In the genomic region with DNA sequence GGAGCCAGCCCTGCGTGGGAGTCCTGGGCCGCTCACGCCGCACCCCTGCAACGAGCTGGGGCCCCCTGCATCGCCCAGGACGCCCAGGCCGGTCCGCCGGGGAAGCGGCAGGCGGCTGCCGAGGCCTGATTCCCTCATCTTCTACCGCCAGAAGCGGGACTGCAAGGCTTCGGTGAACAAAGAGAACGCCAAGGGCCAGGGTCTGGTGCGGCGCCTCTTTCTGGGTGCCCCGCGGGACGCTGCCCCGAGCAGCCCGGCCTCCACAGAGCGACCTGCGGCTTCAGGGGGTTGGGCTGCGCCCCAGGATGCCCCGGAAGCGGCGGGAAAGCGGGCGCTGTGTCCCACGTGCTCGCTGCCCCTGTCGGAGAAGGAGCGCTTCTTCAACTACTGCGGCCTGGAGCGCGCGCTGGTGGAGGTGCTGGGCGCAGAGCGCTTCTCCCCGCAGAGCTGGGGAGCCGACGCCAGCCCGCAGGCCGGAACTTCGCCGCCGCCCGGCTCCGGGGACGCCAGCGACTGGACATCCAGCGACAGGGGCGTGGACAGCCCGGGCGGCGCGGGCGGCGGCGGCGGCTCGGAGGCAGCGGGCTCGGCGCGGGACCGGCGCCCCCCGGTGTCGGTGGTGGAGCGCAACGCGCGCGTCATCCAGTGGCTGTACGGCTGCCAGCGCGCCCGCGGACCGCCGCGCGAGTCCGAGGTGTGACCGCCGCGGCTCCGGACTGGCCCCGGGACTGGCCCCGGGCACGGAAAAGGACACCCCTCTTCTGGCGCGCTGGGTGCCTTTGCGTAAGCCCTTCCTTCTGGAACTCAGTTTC, we compare ENCODE assay signal across 1 cellular context.
TF ChIP-seq lines count a peak whose summit lies in the region.

No MANE protein-coding gene starts in this region.

TF ChIP-seq in HepG2, 621 proteins besides CTCF, POLR2A, EP300 and RAD21 (continued from another document and continues in another):
- TF ChIP-seq BATF2 (CRISPR knock-in tag; IDR thresholded peaks at IDR 0.05) (no peak), ZNF282 (IDR thresholded peaks at IDR 0.05; ENCODE audit: partially characterized antibody) (no peak), SAP130 (CRISPR knock-in tag; IDR thresholded peaks at IDR 0.05; ENCODE audit: low read depth) (0 out of 2 replicates have a peak, but pooled peaks have one; percentile 16), POLR2G (IDR thresholded peaks at IDR 0.05; ENCODE audit: low read depth, low read length) (peak; percentile 35; the same call in 1 of the 2 replicates), ZNF800 (CRISPR knock-in tag; IDR thresholded peaks at IDR 0.05) (peak; percentile 88), RNF2 (conservative IDR thresholded peaks at IDR 0.05; ENCODE audit: low read depth) (peak; percentile 72; the same call in 1 of the 2 replicates), ZNF275 (CRISPR knock-in tag; IDR thresholded peaks at IDR 0.05; ENCODE audit: borderline replicate concordance) (no peak), SATB2 (CRISPR knock-in tag; IDR thresholded peaks at IDR 0.05) (no peak), RARG (CRISPR knock-in tag; IDR thresholded peaks at IDR 0.05; ENCODE audit: low read depth) (no peak), SRSF4 (IDR thresholded peaks at IDR 0.05; ENCODE audit: low read depth, low read length, poor library complexity, severe bottlenecking) (no peak), GLI4 (CRISPR knock-in tag; IDR thresholded peaks at IDR 0.05; ENCODE audit: borderline replicate concordance) (no peak), GABPB1 (CRISPR knock-in tag; IDR thresholded peaks at IDR 0.05) (peak; percentile 81), SRY (CRISPR knock-in tag; IDR thresholded peaks at IDR 0.05) (no peak), NFE2 (CRISPR knock-in tag; IDR thresholded peaks at IDR 0.05) (no peak), PREB (CRISPR knock-in tag; IDR thresholded peaks at IDR 0.05) (no peak), ATF7-NPFF (CRISPR knock-in tag; IDR thresholded peaks at IDR 0.05; ENCODE audit: low read depth) (peak; percentile 62; the same call in 1 of the 2 replicates), AHR (CRISPR knock-in tag; IDR thresholded peaks at IDR 0.05) (no peak), ZSCAN9 (CRISPR knock-in tag; IDR thresholded peaks at IDR 0.05; ENCODE audit: borderline replicate concordance) (no peak), ZNF468 (CRISPR knock-in tag; IDR thresholded peaks at IDR 0.05) (no peak), ELF1 (CRISPR knock-in tag; IDR thresholded peaks at IDR 0.05) (no peak), PHF8 (CRISPR knock-in tag; IDR thresholded peaks at IDR 0.05) (no peak; the same call in none of the 2 replicates), ZNF574 (CRISPR knock-in tag; IDR thresholded peaks at IDR 0.05) (peak; percentile 22; the same call in 1 of the 2 replicates), HNF4A (CRISPR knock-in tag; IDR thresholded peaks at IDR 0.05) (no peak), ZNF781 (CRISPR knock-in tag; IDR thresholded peaks at IDR 0.05; ENCODE audit: borderline replicate concordance, not compliant biosample characterization) (no peak), KAT7 (CRISPR knock-in tag; IDR thresholded peaks at IDR 0.05; ENCODE audit: borderline replicate concordance) (no peak; the same call in 1 of the 2 replicates), ZFP90 (CRISPR knock-in tag; IDR thresholded peaks at IDR 0.05; ENCODE audit: borderline replicate concordance) (no peak), ZNF33A (CRISPR knock-in tag; IDR thresholded peaks at IDR 0.05; ENCODE audit: borderline replicate concordance) (no peak), AKAP8 (CRISPR knock-in tag; IDR thresholded peaks at IDR 0.05) (no peak), CEBPB (IDR thresholded peaks at IDR 0.05; ENCODE audit: borderline replicate concordance, low read depth, low read length) (no peak), ZNF891 (CRISPR knock-in tag; IDR thresholded peaks at IDR 0.05) (peak; percentile 75; the same call in 1 of the 2 replicates), ZNF629 (CRISPR knock-in tag; conservative IDR thresholded peaks at IDR 0.05) (no peak), TEAD3 (CRISPR knock-in tag; optimal IDR thresholded peaks at IDR 0.05; ENCODE audit: borderline replicate concordance) (no peak), TEF (CRISPR knock-in tag; IDR thresholded peaks at IDR 0.05) (no peak), MEIS2 (CRISPR knock-in tag; IDR thresholded peaks at IDR 0.05) (no peak), CBX5 (CRISPR knock-in tag; IDR thresholded peaks at IDR 0.05; ENCODE audit: borderline replicate concordance) (no peak)
- TF ChIP-seq, protein P1, sequence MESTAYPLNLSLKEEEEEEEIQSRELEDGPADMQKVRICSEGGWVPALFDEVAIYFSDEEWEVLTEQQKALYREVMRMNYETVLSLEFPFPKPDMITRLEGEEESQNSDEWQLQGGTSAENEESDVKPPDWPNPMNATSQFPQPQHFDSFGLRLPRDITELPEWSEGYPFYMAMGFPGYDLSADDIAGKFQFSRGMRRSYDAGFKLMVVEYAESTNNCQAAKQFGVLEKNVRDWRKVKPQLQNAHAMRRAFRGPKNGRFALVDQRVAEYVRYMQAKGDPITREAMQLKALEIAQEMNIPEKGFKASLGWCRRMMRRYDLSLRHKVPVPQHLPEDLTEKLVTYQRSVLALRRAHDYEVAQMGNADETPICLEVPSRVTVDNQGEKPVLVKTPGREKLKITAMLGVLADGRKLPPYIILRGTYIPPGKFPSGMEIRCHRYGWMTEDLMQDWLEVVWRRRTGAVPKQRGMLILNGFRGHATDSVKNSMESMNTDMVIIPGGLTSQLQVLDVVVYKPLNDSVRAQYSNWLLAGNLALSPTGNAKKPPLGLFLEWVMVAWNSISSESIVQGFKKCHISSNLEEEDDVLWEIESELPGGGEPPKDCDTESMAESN (CRISPR knock-in tag; conservative IDR thresholded peaks at IDR 0.05) = peak; percentile 75; the same call in 1 of the 2 replicates
- TF ChIP-seq, protein P2, sequence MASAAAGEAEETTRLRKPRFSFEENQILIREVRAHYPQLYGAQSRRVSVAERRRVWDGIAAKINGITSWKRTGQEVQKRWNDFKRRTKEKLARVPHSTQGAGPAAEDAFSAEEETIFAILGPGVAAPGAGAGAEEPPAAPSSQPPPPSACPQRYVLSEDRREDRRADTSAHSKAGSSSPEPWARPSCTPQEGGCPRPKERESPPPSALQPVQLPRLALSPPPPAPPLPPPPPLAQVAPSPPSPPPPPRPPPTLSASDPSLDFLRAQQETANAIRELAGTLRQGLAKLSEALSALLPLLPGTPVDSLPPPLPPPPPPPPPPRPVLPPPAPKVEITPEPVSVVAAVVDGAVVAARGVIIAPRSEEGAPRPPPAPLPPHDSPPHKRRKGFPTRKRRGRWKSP (CRISPR knock-in tag; IDR thresholded peaks at IDR 0.05) = 0 out of 2 replicates have a peak, but pooled peaks have one; percentile 57
- TF ChIP-seq, protein P3, sequence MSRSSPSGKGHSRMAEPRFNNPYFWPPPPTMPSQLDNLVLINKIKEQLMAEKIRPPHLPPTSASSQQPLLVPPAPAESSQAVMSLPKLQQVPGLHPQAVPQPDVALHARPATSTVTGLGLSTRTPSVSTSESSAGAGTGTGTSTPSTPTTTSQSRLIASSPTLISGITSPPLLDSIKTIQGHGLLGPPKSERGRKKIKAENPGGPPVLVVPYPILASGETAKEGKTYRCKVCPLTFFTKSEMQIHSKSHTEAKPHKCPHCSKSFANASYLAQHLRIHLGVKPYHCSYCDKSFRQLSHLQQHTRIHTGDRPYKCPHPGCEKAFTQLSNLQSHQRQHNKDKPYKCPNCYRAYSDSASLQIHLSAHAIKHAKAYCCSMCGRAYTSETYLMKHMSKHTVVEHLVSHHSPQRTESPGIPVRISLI (CRISPR knock-in tag; IDR thresholded peaks at IDR 0.05; ENCODE audit: borderline replicate concordance) = no peak
- TF ChIP-seq, protein P4, sequence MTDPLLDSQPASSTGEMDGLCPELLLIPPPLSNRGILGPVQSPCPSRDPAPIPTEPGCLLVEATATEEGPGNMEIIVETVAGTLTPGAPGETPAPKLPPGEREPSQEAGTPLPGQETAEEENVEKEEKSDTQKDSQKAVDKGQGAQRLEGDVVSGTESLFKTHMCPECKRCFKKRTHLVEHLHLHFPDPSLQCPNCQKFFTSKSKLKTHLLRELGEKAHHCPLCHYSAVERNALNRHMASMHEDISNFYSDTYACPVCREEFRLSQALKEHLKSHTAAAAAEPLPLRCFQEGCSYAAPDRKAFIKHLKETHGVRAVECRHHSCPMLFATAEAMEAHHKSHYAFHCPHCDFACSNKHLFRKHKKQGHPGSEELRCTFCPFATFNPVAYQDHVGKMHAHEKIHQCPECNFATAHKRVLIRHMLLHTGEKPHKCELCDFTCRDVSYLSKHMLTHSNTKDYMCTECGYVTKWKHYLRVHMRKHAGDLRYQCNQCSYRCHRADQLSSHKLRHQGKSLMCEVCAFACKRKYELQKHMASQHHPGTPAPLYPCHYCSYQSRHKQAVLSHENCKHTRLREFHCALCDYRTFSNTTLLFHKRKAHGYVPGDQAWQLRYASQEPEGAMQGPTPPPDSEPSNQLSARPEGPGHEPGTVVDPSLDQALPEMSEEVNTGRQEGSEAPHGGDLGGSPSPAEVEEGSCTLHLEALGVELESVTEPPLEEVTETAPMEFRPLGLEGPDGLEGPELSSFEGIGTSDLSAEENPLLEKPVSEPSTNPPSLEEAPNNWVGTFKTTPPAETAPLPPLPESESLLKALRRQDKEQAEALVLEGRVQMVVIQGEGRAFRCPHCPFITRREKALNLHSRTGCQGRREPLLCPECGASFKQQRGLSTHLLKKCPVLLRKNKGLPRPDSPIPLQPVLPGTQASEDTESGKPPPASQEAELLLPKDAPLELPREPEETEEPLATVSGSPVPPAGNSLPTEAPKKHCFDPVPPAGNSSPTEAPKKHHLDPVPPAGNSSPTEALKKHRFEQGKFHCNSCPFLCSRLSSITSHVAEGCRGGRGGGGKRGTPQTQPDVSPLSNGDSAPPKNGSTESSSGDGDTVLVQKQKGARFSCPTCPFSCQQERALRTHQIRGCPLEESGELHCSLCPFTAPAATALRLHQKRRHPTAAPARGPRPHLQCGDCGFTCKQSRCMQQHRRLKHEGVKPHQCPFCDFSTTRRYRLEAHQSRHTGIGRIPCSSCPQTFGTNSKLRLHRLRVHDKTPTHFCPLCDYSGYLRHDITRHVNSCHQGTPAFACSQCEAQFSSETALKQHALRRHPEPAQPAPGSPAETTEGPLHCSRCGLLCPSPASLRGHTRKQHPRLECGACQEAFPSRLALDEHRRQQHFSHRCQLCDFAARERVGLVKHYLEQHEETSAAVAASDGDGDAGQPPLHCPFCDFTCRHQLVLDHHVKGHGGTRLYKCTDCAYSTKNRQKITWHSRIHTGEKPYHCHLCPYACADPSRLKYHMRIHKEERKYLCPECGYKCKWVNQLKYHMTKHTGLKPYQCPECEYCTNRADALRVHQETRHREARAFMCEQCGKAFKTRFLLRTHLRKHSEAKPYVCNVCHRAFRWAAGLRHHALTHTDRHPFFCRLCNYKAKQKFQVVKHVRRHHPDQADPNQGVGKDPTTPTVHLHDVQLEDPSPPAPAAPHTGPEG (CRISPR knock-in tag; IDR thresholded peaks at IDR 0.05) = no peak
